Comparison of ENCODE assay signal across 1 cellular context in the genomic region with DNA sequence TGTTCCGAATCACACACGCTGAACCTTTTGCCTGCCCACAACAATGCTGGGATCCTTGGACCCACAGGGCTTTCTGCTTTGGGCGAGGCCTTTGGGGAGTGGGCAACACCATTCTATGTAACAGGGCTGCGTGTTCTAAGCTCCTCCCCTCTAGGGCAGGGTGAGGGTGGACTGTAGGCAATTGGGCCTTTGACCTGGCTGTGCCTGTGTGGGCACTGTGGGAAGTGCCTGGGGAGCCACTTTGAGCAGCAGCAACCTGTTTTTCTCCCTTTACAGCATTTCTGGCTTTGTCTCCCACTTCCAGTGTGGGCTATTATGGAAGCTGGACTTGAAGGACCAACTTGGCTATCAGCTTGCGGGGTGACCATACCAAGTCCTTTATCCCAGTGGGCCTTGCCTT.
TF ChIP-seq lines count a peak whose summit lies in the region.

No MANE protein-coding gene starts in this region.

TF ChIP-seq in GM23338, 12 proteins besides CTCF, POLR2A, EP300 and RAD21:
- TF ChIP-seq EZH2 (IDR thresholded peaks at IDR 0.05; ENCODE audit: low read depth, unreplicated experiment) (no peak), JUNB (IDR thresholded peaks at IDR 0.05; ENCODE audit: unreplicated experiment) (no peak), STAT1 (IDR thresholded peaks at IDR 0.05; ENCODE audit: unreplicated experiment) (no peak), ETS1 (IDR thresholded peaks at IDR 0.05) (no peak), ZNF114 (CRISPR knock-in tag; IDR thresholded peaks at IDR 0.05) (no peak), POLR2AphosphoS5 (IDR thresholded peaks at IDR 0.05; ENCODE audit: low read depth) (no peak), NANOG (IDR thresholded peaks at IDR 0.05; ENCODE audit: borderline replicate concordance) (no peak), EZH2phosphoT487 (IDR thresholded peaks at IDR 0.05; ENCODE audit: unreplicated experiment) (no peak), CREB1 (CRISPR knock-in tag; IDR thresholded peaks at IDR 0.05; ENCODE audit: low read depth) (no peak), ZNF331 (CRISPR knock-in tag; IDR thresholded peaks at IDR 0.05; ENCODE audit: low read depth) (no peak)
- TF ChIP-seq, protein P1, sequence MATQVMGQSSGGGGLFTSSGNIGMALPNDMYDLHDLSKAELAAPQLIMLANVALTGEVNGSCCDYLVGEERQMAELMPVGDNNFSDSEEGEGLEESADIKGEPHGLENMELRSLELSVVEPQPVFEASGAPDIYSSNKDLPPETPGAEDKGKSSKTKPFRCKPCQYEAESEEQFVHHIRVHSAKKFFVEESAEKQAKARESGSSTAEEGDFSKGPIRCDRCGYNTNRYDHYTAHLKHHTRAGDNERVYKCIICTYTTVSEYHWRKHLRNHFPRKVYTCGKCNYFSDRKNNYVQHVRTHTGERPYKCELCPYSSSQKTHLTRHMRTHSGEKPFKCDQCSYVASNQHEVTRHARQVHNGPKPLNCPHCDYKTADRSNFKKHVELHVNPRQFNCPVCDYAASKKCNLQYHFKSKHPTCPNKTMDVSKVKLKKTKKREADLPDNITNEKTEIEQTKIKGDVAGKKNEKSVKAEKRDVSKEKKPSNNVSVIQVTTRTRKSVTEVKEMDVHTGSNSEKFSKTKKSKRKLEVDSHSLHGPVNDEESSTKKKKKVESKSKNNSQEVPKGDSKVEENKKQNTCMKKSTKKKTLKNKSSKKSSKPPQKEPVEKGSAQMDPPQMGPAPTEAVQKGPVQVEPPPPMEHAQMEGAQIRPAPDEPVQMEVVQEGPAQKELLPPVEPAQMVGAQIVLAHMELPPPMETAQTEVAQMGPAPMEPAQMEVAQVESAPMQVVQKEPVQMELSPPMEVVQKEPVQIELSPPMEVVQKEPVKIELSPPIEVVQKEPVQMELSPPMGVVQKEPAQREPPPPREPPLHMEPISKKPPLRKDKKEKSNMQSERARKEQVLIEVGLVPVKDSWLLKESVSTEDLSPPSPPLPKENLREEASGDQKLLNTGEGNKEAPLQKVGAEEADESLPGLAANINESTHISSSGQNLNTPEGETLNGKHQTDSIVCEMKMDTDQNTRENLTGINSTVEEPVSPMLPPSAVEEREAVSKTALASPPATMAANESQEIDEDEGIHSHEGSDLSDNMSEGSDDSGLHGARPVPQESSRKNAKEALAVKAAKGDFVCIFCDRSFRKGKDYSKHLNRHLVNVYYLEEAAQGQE (IDR thresholded peaks at IDR 0.05; ENCODE audit: unreplicated experiment) = no peak
- TF ChIP-seq, protein P2, sequence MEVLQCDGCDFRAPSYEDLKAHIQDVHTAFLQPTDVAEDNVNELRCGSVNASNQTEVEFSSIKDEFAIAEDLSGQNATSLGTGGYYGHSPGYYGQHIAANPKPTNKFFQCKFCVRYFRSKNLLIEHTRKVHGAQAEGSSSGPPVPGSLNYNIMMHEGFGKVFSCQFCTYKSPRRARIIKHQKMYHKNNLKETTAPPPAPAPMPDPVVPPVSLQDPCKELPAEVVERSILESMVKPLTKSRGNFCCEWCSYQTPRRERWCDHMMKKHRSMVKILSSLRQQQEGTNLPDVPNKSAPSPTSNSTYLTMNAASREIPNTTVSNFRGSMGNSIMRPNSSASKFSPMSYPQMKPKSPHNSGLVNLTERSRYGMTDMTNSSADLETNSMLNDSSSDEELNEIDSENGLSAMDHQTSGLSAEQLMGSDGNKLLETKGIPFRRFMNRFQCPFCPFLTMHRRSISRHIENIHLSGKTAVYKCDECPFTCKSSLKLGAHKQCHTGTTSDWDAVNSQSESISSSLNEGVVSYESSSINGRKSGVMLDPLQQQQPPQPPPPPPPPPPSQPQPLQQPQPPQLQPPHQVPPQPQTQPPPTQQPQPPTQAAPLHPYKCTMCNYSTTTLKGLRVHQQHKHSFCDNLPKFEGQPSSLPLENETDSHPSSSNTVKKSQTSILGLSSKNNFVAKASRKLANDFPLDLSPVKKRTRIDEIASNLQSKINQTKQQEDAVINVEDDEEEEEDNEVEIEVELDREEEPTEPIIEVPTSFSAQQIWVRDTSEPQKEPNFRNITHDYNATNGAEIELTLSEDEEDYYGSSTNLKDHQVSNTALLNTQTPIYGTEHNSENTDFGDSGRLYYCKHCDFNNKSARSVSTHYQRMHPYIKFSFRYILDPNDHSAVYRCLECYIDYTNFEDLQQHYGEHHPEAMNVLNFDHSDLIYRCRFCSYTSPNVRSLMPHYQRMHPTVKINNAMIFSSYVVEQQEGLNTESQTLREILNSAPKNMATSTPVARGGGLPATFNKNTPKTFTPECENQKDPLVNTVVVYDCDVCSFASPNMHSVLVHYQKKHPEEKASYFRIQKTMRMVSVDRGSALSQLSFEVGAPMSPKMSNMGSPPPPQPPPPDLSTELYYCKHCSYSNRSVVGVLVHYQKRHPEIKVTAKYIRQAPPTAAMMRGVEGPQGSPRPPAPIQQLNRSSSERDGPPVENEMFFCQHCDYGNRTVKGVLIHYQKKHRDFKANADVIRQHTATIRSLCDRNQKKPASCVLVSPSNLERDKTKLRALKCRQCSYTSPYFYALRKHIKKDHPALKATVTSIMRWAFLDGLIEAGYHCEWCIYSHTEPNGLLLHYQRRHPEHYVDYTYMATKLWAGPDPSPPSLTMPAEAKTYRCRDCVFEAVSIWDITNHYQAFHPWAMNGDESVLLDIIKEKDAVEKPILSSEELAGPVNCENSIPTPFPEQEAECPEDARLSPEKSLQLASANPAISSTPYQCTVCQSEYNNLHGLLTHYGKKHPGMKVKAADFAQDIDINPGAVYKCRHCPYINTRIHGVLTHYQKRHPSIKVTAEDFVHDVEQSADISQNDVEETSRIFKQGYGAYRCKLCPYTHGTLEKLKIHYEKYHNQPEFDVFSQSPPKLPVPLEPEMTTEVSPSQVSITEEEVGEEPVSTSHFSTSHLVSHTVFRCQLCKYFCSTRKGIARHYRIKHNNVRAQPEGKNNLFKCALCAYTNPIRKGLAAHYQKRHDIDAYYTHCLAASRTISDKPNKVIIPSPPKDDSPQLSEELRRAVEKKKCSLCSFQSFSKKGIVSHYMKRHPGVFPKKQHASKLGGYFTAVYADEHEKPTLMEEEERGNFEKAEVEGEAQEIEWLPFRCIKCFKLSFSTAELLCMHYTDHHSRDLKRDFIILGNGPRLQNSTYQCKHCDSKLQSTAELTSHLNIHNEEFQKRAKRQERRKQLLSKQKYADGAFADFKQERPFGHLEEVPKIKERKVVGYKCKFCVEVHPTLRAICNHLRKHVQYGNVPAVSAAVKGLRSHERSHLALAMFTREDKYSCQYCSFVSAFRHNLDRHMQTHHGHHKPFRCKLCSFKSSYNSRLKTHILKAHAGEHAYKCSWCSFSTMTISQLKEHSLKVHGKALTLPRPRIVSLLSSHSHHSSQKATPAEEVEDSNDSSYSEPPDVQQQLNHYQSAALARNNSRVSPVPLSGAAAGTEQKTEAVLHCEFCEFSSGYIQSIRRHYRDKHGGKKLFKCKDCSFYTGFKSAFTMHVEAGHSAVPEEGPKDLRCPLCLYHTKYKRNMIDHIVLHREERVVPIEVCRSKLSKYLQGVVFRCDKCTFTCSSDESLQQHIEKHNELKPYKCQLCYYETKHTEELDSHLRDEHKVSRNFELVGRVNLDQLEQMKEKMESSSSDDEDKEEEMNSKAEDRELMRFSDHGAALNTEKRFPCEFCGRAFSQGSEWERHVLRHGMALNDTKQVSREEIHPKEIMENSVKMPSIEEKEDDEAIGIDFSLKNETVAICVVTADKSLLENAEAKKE (CRISPR knock-in tag; IDR thresholded peaks at IDR 0.05) = no peak
TF ChIP-seq in GM23338: peak in this region for 0.
